ENCODE assay signal across 17 cellular contexts in genomic region chr2:215740071-215740470, GRCh38.
DNase-seq lines count a peak whose midpoint lies in the region; ATAC-seq, FAIRE-seq and TF ChIP-seq lines count a peak whose summit lies in the region.
"Had no signal": no experiment of that assay in that cellular context is flagged by ENCODE, and none has a peak within 500 bp of the region (broad histone marks: within the 10 kb centered on the region; RNA-seq: fewer than 3 reads in every experiment).

No MANE protein-coding gene starts in this region.

- dilution Hi-C loops in IMR-90 (cut with HindIII; ENCODE audit: low sequenced_read_pairs, unreplicated experiment), result no loop called here

- no peak overlapping the region for H3K4me2 ChIP-seq in IMR-90 (ENCODE audit: low read depth, low read length)

- peak overlapping the region; percentile 91 for H3K27ac Mint-ChIP-seq in dendritic cell treated with granulocyte-macrophage colony-stimulating factor and Interleukin-4, amounts not matched to agents 40 ng/mL and 50 ng/mL, for 4 days
- H3K27ac Mint-ChIP-seq in progenitor cell of endocrine pancreas, result peak overlapping the region; percentile 42
- H3K27ac Mint-ChIP-seq: CD8-positive, alpha-beta T cell had no signal

- FAIRE-seq in kidney (lab: Jason Lieb, UNC), result no peak
- FAIRE-seq: GM12878, GM18507, H54 had no signal

- H3K36me3 Mint-ChIP-seq in dendritic cell treated with granulocyte-macrophage colony-stimulating factor and Interleukin-4, amounts not matched to agents 40 ng/mL and 50 ng/mL, for 4 days (ENCODE audit: low read depth), result peaks cover 18% of the 10 kb centered on the region
- H3K36me3 Mint-ChIP-seq in progenitor cell of endocrine pancreas (ENCODE audit: insufficient read depth), result peaks cover 2% of the 10 kb centered on the region
- H3K36me3 Mint-ChIP-seq: CD14-positive monocyte; CD8-positive, alpha-beta T cell had no signal

- TF ChIP-seq RAD21 in IMR-90 (IDR thresholded peaks at IDR 0.05; ENCODE audit: low read length), result no peak

- no peak overlapping the region for H3K23ac ChIP-seq in IMR-90 (ENCODE audit: low read depth, low read length)

- no peak overlapping the region for H2BK20ac ChIP-seq in IMR-90 (ENCODE audit: low read depth, low read length)

- peak overlapping the region; percentile 15 for H2BK5ac ChIP-seq in IMR-90 (ENCODE audit: low read depth, low read length, poor library complexity, severe bottlenecking)

- H4K91ac ChIP-seq in IMR-90 (ENCODE audit: insufficient read depth, low read depth, low read length), result no peak overlapping the region

- no peaks in the 10 kb centered on the region for H3K27me3 ChIP-seq in IMR-90 (ENCODE audit: control insufficient read depth, insufficient read depth, low read length)

- no peak overlapping the region for H3K14ac ChIP-seq in IMR-90 (replicated peaks; ENCODE audit: low read depth, low read length)

- no peak overlapping the region for H2AFZ ChIP-seq in IMR-90 (replicated peaks; ENCODE audit: low read length, poor library complexity)
- H2AFZ ChIP-seq: GM23248 had no signal

- H3K18ac ChIP-seq in IMR-90 (ENCODE audit: low read depth, low read length), result no peak overlapping the region

- H2AK9ac ChIP-seq in IMR-90 (replicated peaks; ENCODE audit: low read depth, low read length, poor library complexity), result no peak overlapping the region

- BruUV-seq in IMR-90 (replicated peaks; lab: Mats Ljungman, UMichigan), result no TSS peak

- POLR2A ChIA-PET in IMR-90 (lab: Charles Lee; ENCODE audit: unreplicated experiment), result no interaction called here

- no peak overlapping the region for H3K4me3 Mint-ChIP-seq in dendritic cell treated with granulocyte-macrophage colony-stimulating factor and Interleukin-4, amounts not matched to agents 40 ng/mL and 50 ng/mL, for 4 days
- H3K4me3 Mint-ChIP-seq in progenitor cell of endocrine pancreas (ENCODE audit: low read depth), result no peak overlapping the region
- H3K4me3 Mint-ChIP-seq: CD14-positive monocyte; CD8-positive, alpha-beta T cell had no signal

- H3K36me3 ChIP-seq in IMR-90 (ENCODE audit: control insufficient read depth, insufficient read depth, low read length) (no peaks in the 10 kb centered on the region), kidney (ENCODE audit: control insufficient read depth in 1 of 2, insufficient read depth in 2 of 2, low read length in 2 of 2) (no peaks in the 10 kb centered on the region)

- in situ Hi-C loops in IMR-90 (cut with MboI; ENCODE audit: low sequenced_read_pairs), result no loop called here

- DNase-seq in IMR-90 (no peak), iris pigment epithelial cell (ENCODE audit: low read depth) (peak; percentile 69), progenitor cell of endocrine pancreas (ENCODE audit: low spot score, unreplicated experiment) (no peak), kidney (no peak), AG08395 (ENCODE audit: low spot score) (no peak)
- DNase-seq: Caco-2; CD8-positive, alpha-beta T cell; DND-41; GF-D8; GM23248 had no signal

- H3K4ac ChIP-seq in IMR-90 (ENCODE audit: low read depth, low read length), result no peak overlapping the region

- H3K9me1 ChIP-seq in IMR-90 (ENCODE audit: insufficient read depth, low read length), result peaks cover 6% of the 10 kb centered on the region

- H2BK120ac ChIP-seq in IMR-90 (ENCODE audit: low read depth, low read length), result peak overlapping the region; percentile 38; the same call in 1 of the 2 replicates

- H2BK15ac ChIP-seq in IMR-90 (ENCODE audit: low read depth, low read length), result 0 out of 3 replicates have a peak overlapping the region, but pooled peaks have one; percentile 1

- no peaks in the 10 kb centered on the region for H4K20me1 ChIP-seq in IMR-90 (ENCODE audit: insufficient read depth, low read length)

- H2AK5ac ChIP-seq in IMR-90 (ENCODE audit: low read depth, low read length), result no peak overlapping the region

- H3K4me3 ChIP-seq in IMR-90 (ENCODE audit: insufficient read depth, low read depth, low read length), result no peak overlapping the region
- no peak overlapping the region for H3K4me3 ChIP-seq in kidney (ENCODE audit: low read length in 2 of 2)
- H3K4me3 ChIP-seq: GM12878, GM23248 had no signal

- H3K4me1 Mint-ChIP-seq in dendritic cell treated with granulocyte-macrophage colony-stimulating factor and Interleukin-4, amounts not matched to agents 40 ng/mL and 50 ng/mL, for 4 days (ENCODE audit: low read depth), result peaks cover 72% of the 10 kb centered on the region
- peaks cover 14% of the 10 kb centered on the region for H3K4me1 Mint-ChIP-seq in progenitor cell of endocrine pancreas (ENCODE audit: low read depth)

- ATAC-seq in IMR-90 (ENCODE audit: low read depth), result peak; percentile 54; the same call in 1 of the 2 replicates
- ATAC-seq in GM21737 (IDR thresholded peaks at IDR 0.05; ENCODE audit: unreplicated experiment), result no peak
- ATAC-seq: CD8-positive, alpha-beta T cell; GM12878; HCT116 had no signal

- no peak for TF ChIP-seq CTCF in IMR-90 (conservative IDR thresholded peaks at IDR 0.05; ENCODE audit: low read depth, low read length)
- no peak for TF ChIP-seq CTCF in progenitor cell of endocrine pancreas (IDR thresholded peaks at IDR 0.05; ENCODE audit: unreplicated experiment)
- TF ChIP-seq CTCF in kidney (IDR thresholded peaks at IDR 0.05; ENCODE audit: borderline replicate concordance, extremely low read depth, insufficient read depth), result no peak

- no peaks in the 10 kb centered on the region for H3K27me3 Mint-ChIP-seq in dendritic cell treated with granulocyte-macrophage colony-stimulating factor and Interleukin-4, amounts not matched to agents 40 ng/mL and 50 ng/mL, for 4 days
- no peaks in the 10 kb centered on the region for H3K27me3 Mint-ChIP-seq in progenitor cell of endocrine pancreas

- no peak overlapping the region; a peak in 1 of 4 replicates for H4K8ac ChIP-seq in IMR-90 (ENCODE audit: low read depth in 2 of 2, low read length in 2 of 2)

- WGBS in IMR-90 (ENCODE audit: extremely low coverage in 2 of 2, insufficient read length in 1 of 2), 2 experiments, result 47% methylated on average over 2 of the region's 6 CpGs; no CpG with 5 or more reads in 1 of the 2 experiments

- no peak overlapping the region for H3K9ac ChIP-seq in IMR-90 (ENCODE audit: low read depth, low read length)
- no peak overlapping the region for H3K9ac ChIP-seq in kidney (ENCODE audit: low read length in 2 of 2)
- H3K9ac ChIP-seq: GM23248 had no signal

- no peak overlapping the region for H4K5ac ChIP-seq in IMR-90 (ENCODE audit: low read depth, low read length)

- H3K4me1 ChIP-seq in IMR-90 (ENCODE audit: control insufficient read depth, insufficient read depth, low read length), result peaks cover 3% of the 10 kb centered on the region
- no peaks in the 10 kb centered on the region for H3K4me1 ChIP-seq in kidney (ENCODE audit: control insufficient read depth in 1 of 2, insufficient read depth in 1 of 2, low read depth in 1 of 2, low read length in 2 of 2)

- CTCF ChIA-PET in IMR-90 (lab: Yijun Ruan, JAX), result no interaction called here

- TF ChIP-seq POLR2A in IMR-90 (IDR thresholded peaks at IDR 0.05; ENCODE audit: low read depth, low read length), result no peak

- H3K9me3 ChIP-seq in IMR-90 (ENCODE audit: control insufficient read depth, insufficient read depth, low read length), result no peaks in the 10 kb centered on the region
- no peaks in the 10 kb centered on the region for H3K9me3 ChIP-seq in kidney (ENCODE audit: control insufficient read depth in 1 of 2, low read length in 2 of 2)
- H3K9me3 ChIP-seq: Caco-2 had no signal

- H3K27ac ChIP-seq in IMR-90 (ENCODE audit: insufficient read depth, low read length), result no peak overlapping the region
- H3K27ac ChIP-seq in kidney (ENCODE audit: low read depth in 2 of 2, low read length in 2 of 2), result no peak overlapping the region
- H3K27ac ChIP-seq: GM23248 had no signal

- no peaks in the 10 kb centered on the region for H3K79me1 ChIP-seq in IMR-90 (ENCODE audit: low read depth in 1 of 2, low read length in 2 of 2)

- H3K56ac ChIP-seq in IMR-90 (ENCODE audit: extremely low read depth, insufficient read depth, low read length), result no peak overlapping the region

- intact Hi-C loops in IMR-90 (cut with micrococcal nuclease) (no loop called here), kidney (cut with DNase I) (no loop called here)
- intact Hi-C loops in dendritic cell treated with granulocyte-macrophage colony-stimulating factor and Interleukin-4, amounts not matched to agents 40 ng/mL and 50 ng/mL, for 4 days (cut with micrococcal nuclease), result loop anchor here (5.0 kb wide), 1 partner anchor 38 kb away; no protein-coding TSS in a partner anchor

- peaks cover 9% of the 10 kb centered on the region for H3K9me3 Mint-ChIP-seq in dendritic cell treated with granulocyte-macrophage colony-stimulating factor and Interleukin-4, amounts not matched to agents 40 ng/mL and 50 ng/mL, for 4 days
- H3K9me3 Mint-ChIP-seq in progenitor cell of endocrine pancreas (ENCODE audit: low read depth), result peaks cover 15% of the 10 kb centered on the region
- H3K9me3 Mint-ChIP-seq: CD8-positive, alpha-beta T cell had no signal

TF ChIP-seq in IMR-90, 13 proteins besides CTCF, POLR2A, EP300 and RAD21:
- TF ChIP-seq NFE2L2 (IDR thresholded peaks at IDR 0.05; ENCODE audit: low read depth, low read length) (no peak), RCOR1 (IDR thresholded peaks at IDR 0.05; ENCODE audit: insufficient replicate concordance, low read length) (no peak)
